Comparison of ENCODE assay signal across 34 cellular contexts in the genomic region with DNA sequence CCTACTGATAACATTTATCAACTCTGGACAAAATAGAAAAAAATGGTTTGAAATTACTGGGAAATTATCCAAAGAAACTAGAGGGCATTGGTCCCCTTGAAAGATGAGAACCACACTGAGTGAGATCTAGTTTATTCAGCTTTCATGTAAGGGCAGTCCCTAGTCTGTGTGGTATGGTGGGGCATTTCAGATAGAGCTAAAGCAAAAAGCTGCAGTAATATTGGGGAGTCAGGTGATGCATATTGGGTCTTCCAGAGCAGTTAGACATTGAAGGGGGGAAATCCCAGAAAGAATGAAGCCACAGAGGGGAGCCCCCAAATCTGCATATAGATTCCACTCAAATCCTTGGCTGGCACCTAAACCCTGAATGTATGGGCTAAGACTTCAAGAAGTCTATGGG.
"Had no signal": no experiment of that assay in that cellular context is flagged by ENCODE, and none has a peak within 500 bp of the region (broad histone marks: within the 10 kb centered on the region; RNA-seq: fewer than 3 reads in every experiment).

No MANE protein-coding gene starts in this region.

- H3K36me3 Mint-ChIP-seq: activated naive CD4-positive, alpha-beta T cell treated with anti-CD3 and anti-CD28 coated beads, Interleukin-2, amount 10 ng/mL, durations not matched to agents 7 days and 5 days; activated naive CD8-positive, alpha-beta T cell treated with anti-CD3 and anti-CD28 coated beads, Interleukin-2, amount 10 ng/mL, durations not matched to agents 7 days and 5 days had no signal

- H3K4me1 Mint-ChIP-seq: activated CD4-positive, alpha-beta T cell treated with anti-CD3 and anti-CD28 coated beads, Interleukin-2, amount 10 ng/mL, durations not matched to agents 24 days and 14 days; activated naive CD4-positive, alpha-beta T cell treated with anti-CD3 and anti-CD28 coated beads, Interleukin-2, amount 10 ng/mL, durations not matched to agents 7 days and 5 days; activated naive CD4-positive, alpha-beta T cell treated with anti-CD3 and anti-CD28 coated beads, Interleukin-2, amount 50 U/mL, for 24 hours; activated naive CD8-positive, alpha-beta T cell treated with anti-CD3 and anti-CD28 coated beads, Interleukin-2, amount 10 ng/mL, durations not matched to agents 7 days and 5 days had no signal

- H3K36me3 ChIP-seq: adrenal gland, brain microvascular endothelial cell, breast epithelium had no signal

- ATAC-seq: activated CD8-positive, alpha-beta T cell treated with anti-CD3 and anti-CD28 coated beads for 36 hours; activated T-cell treated with anti-CD3 and anti-CD28 coated beads, Interleukin-2, amount 50 U/mL, for 4 hours; body of pancreas had no signal

- H3K4me3 ChIP-seq: adrenal gland, body of pancreas, breast epithelium had no signal

- H3K27ac ChIP-seq: adrenal gland, body of pancreas, brain microvascular endothelial cell, breast epithelium, VCaP had no signal

- H3K4me1 ChIP-seq: adrenal gland, body of pancreas, breast epithelium had no signal

- FAIRE-seq: astrocyte, TTC549 had no signal

- H3K9me3 Mint-ChIP-seq: activated CD4-positive, alpha-beta T cell treated with anti-CD3 and anti-CD28 coated beads, Interleukin-2, amount 10 ng/mL, durations not matched to agents 24 days and 14 days; activated naive CD4-positive, alpha-beta T cell treated with anti-CD3 and anti-CD28 coated beads, Interleukin-2, amount 10 ng/mL, durations not matched to agents 7 days and 5 days; T-helper 2 cell treated with Interferon-gamma antibody and Interleukin-4, amounts not matched to agents 5 μg/mL and 100 μg/mL, for 36 hours had no signal

- DNase-seq: activated B cell treated with CpG ODN at 0.5 μM for 24 hours; activated CD4-positive, alpha-beta memory T cell treated with anti-CD3 and anti-CD28 coated beads for 36 hours; activated CD4-positive, alpha-beta T cell treated with anti-CD3 and anti-CD28 coated beads for 4 hours; activated CD4-positive, alpha-beta T cell treated with anti-CD3 and anti-CD28 coated beads, Interleukin-2, amount 10 ng/mL, durations not matched to agents 24 days and 14 days; activated CD4-positive, alpha-beta T cell treated with anti-CD3 and anti-CD28 coated beads, Interleukin-2, amount 50 U/mL, for 1 hour; activated CD4-positive, alpha-beta T cell treated with anti-CD3 and anti-CD28 coated beads, Interleukin-2, amount 50 U/mL, for 4 hours; activated CD4-positive, CD25-positive, alpha-beta regulatory T cell treated with anti-CD3 and anti-CD28 coated beads, Interleukin-2, amount 50 U/mL, for 72 hours; activated CD8-positive, alpha-beta memory T cell treated with anti-CD3 and anti-CD28 coated beads, Interleukin-2, amount 50 U/mL, for 4 hours; activated CD8-positive, alpha-beta T cell treated with anti-CD3 and anti-CD28 coated beads for 36 hours; activated effector memory CD4-positive, alpha-beta T cell treated with Interleukin-2 at 50 U/mL for 16 hours; activated gamma-delta T cell; activated naive CD4-positive, alpha-beta T cell treated with anti-CD3 and anti-CD28 coated beads, Interleukin-2, amount 10 ng/mL, durations not matched to agents 7 days and 5 days; activated naive CD4-positive, alpha-beta T cell treated with Interleukin-2 at 50 U/mL for 16 hours; activated naive CD8-positive, alpha-beta T cell treated with anti-CD3 and anti-CD28 coated beads, Interleukin-2, amount 10 ng/mL, durations not matched to agents 7 days and 5 days; activated T-cell treated with anti-CD3 and anti-CD28 coated beads for 4 hours; activated T-cell treated with anti-CD3 and anti-CD28 coated beads, Interleukin-2, amount 50 U/mL, for 1 hour; activated T-cell treated with anti-CD3 and anti-CD28 coated beads, Interleukin-2, amount 50 U/mL, for 4 hours; adrenal gland; amniotic stem cell; aorta; body of pancreas; brain microvascular endothelial cell; central memory CD4-positive, alpha-beta T cell; T-helper 2 cell; T-helper 9 cell had no signal

- H3K27me3 ChIP-seq: adrenal gland, body of pancreas, brain microvascular endothelial cell, breast epithelium had no signal

- H3K4me3 Mint-ChIP-seq: activated B cell treated with CpG ODN at 0.5 μM for 24 hours; activated CD4-positive, alpha-beta memory T cell treated with anti-CD3 and anti-CD28 coated beads for 36 hours; activated CD4-positive, alpha-beta T cell treated with anti-CD3 and anti-CD28 coated beads, Interleukin-2, amount 10 ng/mL, durations not matched to agents 24 days and 14 days; activated CD8-positive, alpha-beta T cell treated with anti-CD3 and anti-CD28 coated beads for 36 hours; activated naive CD4-positive, alpha-beta T cell treated with anti-CD3 and anti-CD28 coated beads, Interleukin-2, amount 10 ng/mL, durations not matched to agents 7 days and 5 days; activated naive CD4-positive, alpha-beta T cell treated with anti-CD3 and anti-CD28 coated beads, Interleukin-2, amount 50 U/mL, for 24 hours; activated naive CD8-positive, alpha-beta T cell; activated naive CD8-positive, alpha-beta T cell treated with anti-CD3 and anti-CD28 coated beads, Interleukin-2, amount 10 ng/mL, durations not matched to agents 7 days and 5 days; activated T-cell treated with anti-CD3 and anti-CD28 coated beads, Interleukin-2, amount 50 U/mL, for 4 hours; T-helper 1 cell treated with Interleukin-12 subunit alpha and Interleukin-12 subunit beta and Interleukin-4 antibody, amounts not matched to agents 30 μg/mL and 1 μg/mL, for 36 hours; T-helper 2 cell treated with Interferon-gamma antibody and Interleukin-4, amounts not matched to agents 5 μg/mL and 100 μg/mL, for 36 hours had no signal

- H3K27ac Mint-ChIP-seq: activated B cell treated with CpG ODN at 0.5 μM for 24 hours; activated CD4-positive, alpha-beta memory T cell treated with anti-CD3 and anti-CD28 coated beads for 36 hours; activated CD4-positive, alpha-beta T cell treated with anti-CD3 and anti-CD28 coated beads, Interleukin-2, amount 10 ng/mL, durations not matched to agents 24 days and 14 days; activated CD8-positive, alpha-beta T cell treated with anti-CD3 and anti-CD28 coated beads for 36 hours; activated naive CD4-positive, alpha-beta T cell treated with anti-CD3 and anti-CD28 coated beads, Interleukin-2, amount 10 ng/mL, durations not matched to agents 7 days and 5 days; activated naive CD4-positive, alpha-beta T cell treated with anti-CD3 and anti-CD28 coated beads, Interleukin-2, amount 50 U/mL, for 24 hours; activated naive CD8-positive, alpha-beta T cell; activated naive CD8-positive, alpha-beta T cell treated with anti-CD3 and anti-CD28 coated beads, Interleukin-2, amount 10 ng/mL, durations not matched to agents 7 days and 5 days; activated T-helper 2 cell treated with anti-CD3 and anti-CD28 coated beads, Interferon-gamma antibody, Interleukin-2, Interleukin-4, amounts not matched to agents 10 μg/mL and 5 μg/mL and 100 μg/mL, durations not matched to agents 14 hours and 24 hours and 36 hours; T-helper 1 cell treated with Interleukin-12 subunit alpha and Interleukin-12 subunit beta and Interleukin-4 antibody, amounts not matched to agents 30 μg/mL and 1 μg/mL, for 36 hours; T-helper 2 cell treated with Interferon-gamma antibody and Interleukin-4, amounts not matched to agents 5 μg/mL and 100 μg/mL, for 36 hours had no signal
